In genomic region chr7:88278881-88279280, GRCh38 we compare ENCODE assay signal across 15 cellular contexts. TPM values are rescaled to one million over a fixed set of nuclear protein-coding genes. Genes with fewer than 3 reads are reported as not detected.
DNase-seq lines count a peak whose midpoint lies in the region; ATAC-seq, FAIRE-seq and TF ChIP-seq lines count a peak whose summit lies in the region.
"Had no signal": no experiment of that assay in that cellular context is flagged by ENCODE, and none has a peak within 500 bp of the region (broad histone marks: within the 10 kb centered on the region; RNA-seq: fewer than 3 reads in every experiment).

No MANE protein-coding gene starts in this region.

- FAIRE-seq in bronchial epithelial cell (lab: Jason Lieb, UNC): no peak

- no peaks in the 10 kb centered on the region for H3K36me3 Mint-ChIP-seq in activated naive CD4-positive, alpha-beta T cell treated with anti-CD3 and anti-CD28 coated beads for 36 hours (ENCODE audit: low read depth)
- H3K36me3 Mint-ChIP-seq: memory B cell had no signal

- peaks cover 14% of the 10 kb centered on the region for H3K27me3 Mint-ChIP-seq in activated naive CD4-positive, alpha-beta T cell treated with anti-CD3 and anti-CD28 coated beads for 36 hours (ENCODE audit: low read depth)

- intact Hi-C loops in heart right ventricle (cut with DNase I): no loop called here
- intact Hi-C loops in cardiac septum (cut with DNase I): no loop called here
- intact Hi-C loops in activated naive CD4-positive, alpha-beta T cell treated with anti-CD3 and anti-CD28 coated beads for 36 hours (cut with micrococcal nuclease): no loop called here

- H3K27ac Mint-ChIP-seq in activated naive CD4-positive, alpha-beta T cell treated with anti-CD3 and anti-CD28 coated beads for 36 hours: no peak overlapping the region
- H3K27ac Mint-ChIP-seq: activated T-helper 17 cell treated with anti-CD3 and anti-CD28 coated beads, Interleukin-2, amount 50 U/mL, for 72 hours; memory B cell had no signal

- no peaks in the 10 kb centered on the region for H3K9me3 ChIP-seq in heart right ventricle
- H3K9me3 ChIP-seq: SK-N-SH had no signal

- no peak overlapping the region for H3K4me3 Mint-ChIP-seq in activated naive CD4-positive, alpha-beta T cell treated with anti-CD3 and anti-CD28 coated beads for 36 hours
- H3K4me3 Mint-ChIP-seq: activated T-helper 17 cell treated with anti-CD3 and anti-CD28 coated beads, Interleukin-2, amount 50 U/mL, for 72 hours; memory B cell had no signal

- H3K4me1 ChIP-seq in heart right ventricle: peaks cover 0 to 12% (median 0%) of the 10 kb centered on the region in 9 donors

- no peaks in the 10 kb centered on the region for H3K4me1 Mint-ChIP-seq in activated naive CD4-positive, alpha-beta T cell treated with anti-CD3 and anti-CD28 coated beads for 36 hours (ENCODE audit: low read depth)
- H3K4me1 Mint-ChIP-seq: activated T-helper 17 cell treated with anti-CD3 and anti-CD28 coated beads, Interleukin-2, amount 50 U/mL, for 72 hours; memory B cell had no signal

- H3K27ac ChIP-seq in heart right ventricle: peak overlapping the region in 1 of 10 donors; percentile 46

- peak in 5 of 8 donors; percentile 41 to 81 (median 44) for ATAC-seq in heart right ventricle
- ATAC-seq: activated T-helper 17 cell treated with anti-CD3 and anti-CD28 coated beads, Interleukin-2, amount 50 U/mL, for 72 hours had no signal

- H3K36me3 ChIP-seq in heart right ventricle (peaks cover 0 to 22% (median 0%) of the 10 kb centered on the region in 9 donors), bronchial epithelial cell (ENCODE audit: control insufficient read depth, insufficient read depth, low read length) (no peaks in the 10 kb centered on the region)

- DNase-seq in heart right ventricle (no peak), cardiac septum (ENCODE audit: low spot score) (no peak), bronchial epithelial cell (ENCODE audit: low read depth) (peak; percentile 92), kidney tubule cell (ENCODE audit: low spot score) (peak; percentile 85), NCI-H2029 (lab: John Stamatoyannopoulos, UW) (no peak)
- no peak for DNase-seq in stimulated activated CD8-positive, alpha-beta memory T cell treated with anti-CD3 and anti-CD28 coated beads, Interleukin-4, amount 100 ng/mL, for 48 hours
- DNase-seq in activated effector memory CD4-positive, alpha-beta T cell treated with Interleukin-2 at 50 U/mL for 16 hours: no peak
- no peak for DNase-seq in activated naive CD4-positive, alpha-beta T cell treated with anti-CD3 and anti-CD28 coated beads for 36 hours
- DNase-seq: activated CD4-positive, alpha-beta T cell treated with anti-CD3 and anti-CD28 coated beads for 1 hour; DMS153; NCI-H510A treated with DMSO at 0.1 percent for 48 hours; SK-N-SH had no signal

- CTCF ChIA-PET in activated naive CD4-positive, alpha-beta T cell treated with anti-CD3 and anti-CD28 coated beads for 36 hours (lab: Charles Lee): no interaction called here

- 83% methylated on average over 1 of the region's 1 CpG for WGBS in heart right ventricle, 2 donors

- TF ChIP-seq CTCF in heart right ventricle (IDR thresholded peaks at IDR 0.05) (no peak), bronchial epithelial cell (IDR thresholded peaks at IDR 0.05; ENCODE audit: insufficient read depth, low read length, severe bottlenecking) (no peak)

- no peak overlapping the region for H3K4me3 ChIP-seq in heart right ventricle
- H3K4me3 ChIP-seq in bronchial epithelial cell (ENCODE audit: low read depth, low read length): no peak overlapping the region

- no peaks in the 10 kb centered on the region for H3K9me3 Mint-ChIP-seq in activated naive CD4-positive, alpha-beta T cell treated with anti-CD3 and anti-CD28 coated beads for 36 hours
- H3K9me3 Mint-ChIP-seq: activated T-helper 17 cell treated with anti-CD3 and anti-CD28 coated beads, Interleukin-2, amount 50 U/mL, for 72 hours; memory B cell had no signal

- H3K27me3 ChIP-seq in heart right ventricle (no peaks in the 10 kb centered on the region), bronchial epithelial cell (ENCODE audit: control insufficient read depth, insufficient read depth, low read length) (no peaks in the 10 kb centered on the region)

RNA-seq across cellular contexts. Expression of gene STEAP4, which starts 27.8 kb away (rescaled TPM):
- 10 to 100 TPM in 6 of 10 donors, 1 to 10 TPM in 4; 5.1 to 64.9 (median 12.5) TPM for total RNA-seq in heart right ventricle
- polyA plus RNA-seq in heart right ventricle: 10 to 100 TPM; 13.1 to 15.0 TPM
- 19.9 TPM for total RNA-seq in cardiac septum
- total RNA-seq in bronchial epithelial cell: 3.5 and 3.9 TPM in 2 replicates
- not detected for total RNA-seq in activated naive CD4-positive, alpha-beta T cell treated with anti-CD3 and anti-CD28 coated beads for 36 hours
- total RNA-seq: activated T-helper 17 cell treated with anti-CD3 and anti-CD28 coated beads, Interleukin-2, amount 50 U/mL, for 72 hours; pulmonary artery endothelial cell had no signal
- polyA plus RNA-seq: SK-N-SH had no signal

RNA-seq across cellular contexts. Expression of gene SRI, which starts 59.0 kb away (rescaled TPM):
- total RNA-seq in heart right ventricle (10 to 100 TPM; 63.3 to 82.4 (median 69.9) TPM), cardiac septum (69.0 TPM), bronchial epithelial cell (106 and 114 TPM in 2 replicates)
- polyA plus RNA-seq in heart right ventricle: 10 to 100 TPM; 28.7 to 76.2 TPM
- 100 to 1,000 TPM; 152 to 168 TPM for total RNA-seq in activated naive CD4-positive, alpha-beta T cell treated with anti-CD3 and anti-CD28 coated beads for 36 hours

Comparison
In these comparisons a context has a peak if more than half of its experiments do, and no peak if none do; other contexts are left out.
1. DNase-seq: peak in bronchial epithelial cell (single experiment) and kidney tubule cell (single experiment); none in heart right ventricle (0 of 2), cardiac septum (single experiment), stimulated activated CD8-positive, alpha-beta memory T cell treated with anti-CD3 and anti-CD28 coated beads, Interleukin-4, amount 100 ng/mL, for 48 hours (single experiment), activated effector memory CD4-positive, alpha-beta T cell treated with Interleukin-2 at 50 U/mL for 16 hours (single experiment), activated naive CD4-positive, alpha-beta T cell treated with anti-CD3 and anti-CD28 coated beads for 36 hours (single experiment) and NCI-H2029 (single experiment).